In the genomic region with DNA sequence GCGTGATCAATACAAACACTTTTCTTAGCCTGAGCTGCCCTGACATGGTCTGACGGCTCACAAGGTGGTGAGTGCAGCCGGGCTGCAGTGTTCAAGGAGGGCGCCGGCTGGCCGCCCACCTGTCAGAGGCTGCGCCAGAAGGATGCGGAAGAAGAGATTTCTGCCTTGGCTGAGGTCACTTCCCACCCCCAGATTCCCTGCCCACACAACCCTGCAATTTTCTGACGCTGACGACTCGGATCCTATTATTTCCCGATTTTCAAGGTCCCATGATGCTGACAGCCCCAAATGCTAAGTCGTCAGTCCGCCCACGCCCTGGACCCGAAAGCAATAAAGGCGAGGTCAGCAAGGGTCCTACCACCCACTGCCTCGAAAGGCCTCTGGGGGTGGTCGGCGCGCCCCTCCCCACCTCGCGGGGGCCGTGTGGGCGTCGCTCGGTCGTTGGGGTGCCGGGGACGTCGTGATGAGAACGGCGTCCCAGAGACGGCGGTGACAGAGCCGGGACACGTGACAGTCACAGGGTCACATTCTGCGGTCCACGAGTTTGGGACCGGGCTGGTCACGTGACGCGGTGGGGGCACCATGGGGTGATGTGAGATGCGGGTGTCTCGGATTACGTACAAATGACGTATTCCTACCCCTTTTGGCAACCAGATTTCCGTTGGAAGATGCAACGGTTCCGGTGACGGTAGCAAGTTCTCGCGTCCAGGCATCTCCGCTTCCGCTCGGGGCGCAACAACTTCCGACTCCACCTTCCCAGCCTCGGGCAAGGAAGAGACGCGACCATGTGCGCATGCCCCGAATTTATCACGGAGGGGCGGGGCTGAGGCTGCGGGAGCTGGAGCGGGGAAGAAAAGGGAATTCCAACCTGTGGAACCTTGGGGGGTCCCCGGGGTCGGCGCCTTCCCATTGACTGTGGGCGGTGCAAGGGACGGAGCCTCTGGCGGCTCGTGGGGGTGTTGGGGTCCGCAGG, we compare ENCODE assay signal across 8 cellular contexts.
DNase-seq lines count a peak whose midpoint lies in the region; ATAC-seq lines count a peak whose summit lies in the region.

A gene with protein sequence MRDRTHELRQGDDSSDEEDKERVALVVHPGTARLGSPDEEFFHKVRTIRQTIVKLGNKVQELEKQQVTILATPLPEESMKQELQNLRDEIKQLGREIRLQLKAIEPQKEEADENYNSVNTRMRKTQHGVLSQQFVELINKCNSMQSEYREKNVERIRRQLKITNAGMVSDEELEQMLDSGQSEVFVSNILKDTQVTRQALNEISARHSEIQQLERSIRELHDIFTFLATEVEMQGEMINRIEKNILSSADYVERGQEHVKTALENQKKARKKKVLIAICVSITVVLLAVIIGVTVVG (plus strand): TSS at position 823 of the 973 bp plus-strand sequence. CDS start 248 bp downstream, outside the sequence.

- DNase-seq in AG08396 (ENCODE audit: low spot score) = peak; percentile 95
- DNase-seq in NCI-H446 (lab: John Stamatoyannopoulos, UW) = peak; percentile 86 to 96
- DNase-seq in cerebellar cortex (ENCODE audit: low spot score) = peak; percentile 99
- DNase-seq in islet precursor cell = peak; percentile 96
- peak; percentile 90 to 96 (median 92) for DNase-seq in stimulated activated CD4-positive, alpha-beta T cell treated with anti-CD3 and anti-CD28 coated beads, Interleukin-12 subunit alpha, Interleukin-12 subunit beta, amount 100 ng/mL, for 48 hours (ENCODE audit: low read depth in 2 of 3, low spot score in 1 of 3)

- ATAC-seq in GM19025 (IDR thresholded peaks at IDR 0.05; ENCODE audit: low read depth, unreplicated experiment) (peak; percentile 83), HG03342 (IDR thresholded peaks at IDR 0.05; ENCODE audit: unreplicated experiment) (peak; percentile 76)
- ATAC-seq in activated CD4-positive, CD25-positive, alpha-beta regulatory T cell treated with anti-CD3 and anti-CD28 coated beads, Interleukin-2, amount 50 U/mL, for 24 hours = peak; percentile 83

Comparison
In these comparisons a context has a peak if more than half of its experiments do, and no peak if none do; other contexts are left out.
1. Peak in every context shown above with its lines: DNase-seq and ATAC-seq.